15 cellular contexts compared by ENCODE assay signal in the genomic region with DNA sequence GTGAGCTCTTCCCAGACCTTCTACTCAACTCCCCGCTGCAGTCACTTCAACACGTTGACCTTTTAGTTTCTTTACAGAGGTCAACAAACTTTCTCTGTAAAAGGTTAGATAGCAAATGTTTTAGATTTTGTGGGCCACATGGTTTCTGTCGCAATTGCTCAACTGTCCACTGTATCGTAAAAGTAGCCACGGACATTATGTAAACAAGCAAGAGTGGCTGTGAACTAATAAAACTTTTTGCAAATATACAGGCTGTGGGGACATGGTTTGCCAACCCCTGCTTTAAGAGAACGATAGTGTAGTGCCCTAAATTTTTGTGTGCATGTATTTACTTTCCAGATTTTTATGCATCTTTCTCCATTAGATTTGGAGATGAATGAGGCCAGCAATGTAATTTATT.
A peak's percentile ranks its signal among the peaks of the same experiment; 100 is the strongest.
DNase-seq lines count a peak whose midpoint lies in the region; ATAC-seq and TF ChIP-seq lines count a peak whose summit lies in the region.
"Had no signal": no experiment of that assay in that cellular context is flagged by ENCODE, and none has a peak within 500 bp of the region (broad histone marks: within the 10 kb centered on the region; RNA-seq: fewer than 3 reads in every experiment).

No MANE protein-coding gene starts in this region.

- H3K4me2 ChIP-seq in hepatocyte: peak overlapping the region; percentile 6
- H3K4me2 ChIP-seq: GM23338 had no signal

- no peak overlapping the region for H3K27ac ChIP-seq in hepatocyte
- no peak overlapping the region for H3K27ac ChIP-seq in prostate gland

- H3K9me3 ChIP-seq in hepatocyte (ENCODE audit: low read depth): no peaks in the 10 kb centered on the region
- H3K9me3 ChIP-seq in prostate gland: no peaks in the 10 kb centered on the region
- H3K9me3 ChIP-seq: Caco-2 had no signal

- H3K27me3 ChIP-seq in hepatocyte: no peaks in the 10 kb centered on the region
- H3K27me3 ChIP-seq in prostate gland (replicated peaks; ENCODE audit: insufficient read depth): no peaks in the 10 kb centered on the region
- H3K27me3 ChIP-seq: BE2C had no signal

- H3K4me3 ChIP-seq in hepatocyte (no peak overlapping the region), prostate gland (no peak overlapping the region)
- H3K4me3 ChIP-seq: GM23338 had no signal

- H2AFZ ChIP-seq in hepatocyte: no peak overlapping the region
- H2AFZ ChIP-seq: GM23338 had no signal

- H3K36me3 ChIP-seq in hepatocyte (replicated peaks; ENCODE audit: insufficient read depth, low read depth) (no peaks in the 10 kb centered on the region), prostate gland (no peaks in the 10 kb centered on the region)
- H3K36me3 ChIP-seq: BE2C had no signal

- ATAC-seq in GM21423 (IDR thresholded peaks at IDR 0.05; ENCODE audit: unreplicated experiment): no peak
- ATAC-seq: GM23338, HepG2 had no signal

- intact Hi-C loops in prostate gland (cut with DNase I): no loop called here

- TF ChIP-seq CTCF in hepatocyte (IDR thresholded peaks at IDR 0.05; ENCODE audit: poor library complexity): no peak
- no peak for TF ChIP-seq CTCF in prostate gland (IDR thresholded peaks at IDR 0.05)

- no peaks in the 10 kb centered on the region for H3K79me2 ChIP-seq in hepatocyte

- TF ChIP-seq POLR2A in prostate gland (IDR thresholded peaks at IDR 0.05): no peak

- H3K4me1 ChIP-seq in hepatocyte (ENCODE audit: insufficient read depth) (peaks cover 11% of the 10 kb centered on the region), prostate gland (replicated peaks) (no peaks in the 10 kb centered on the region)
- H3K4me1 ChIP-seq: BE2C, Caco-2 had no signal

- peak; percentile 33 for DNase-seq in M059J (ENCODE audit: low read depth)
- no peak for DNase-seq in hepatocyte (ENCODE audit: low spot score)
- DNase-seq in prostate gland (ENCODE audit: low spot score): peak; percentile 27
- no peak for DNase-seq in NCI-H345 (lab: John Stamatoyannopoulos, UW)
- no peak for DNase-seq in foreskin melanocyte
- no peak for DNase-seq in activated CD4-positive, alpha-beta T cell treated with anti-CD3 and anti-CD28 coated beads for 48 hours
- DNase-seq: ACHN; BE2C; C1 segment of cervical spinal cord; Caco-2; CD4-positive, alpha-beta T cell; HCEC 1CT had no signal

- H4K20me1 ChIP-seq in hepatocyte (ENCODE audit: insufficient read depth, poor library complexity, severe bottlenecking): no peaks in the 10 kb centered on the region

- H3K9me2 ChIP-seq in hepatocyte (replicated peaks; ENCODE audit: insufficient read depth): no peaks in the 10 kb centered on the region

- 33% methylated on average over 6 of the region's 6 CpGs for WGBS in hepatocyte (ENCODE audit: low lambda C conversion rate, missing lambda C conversion rate)
- 30% methylated on average over 6 of the region's 6 CpGs for WGBS in prostate gland

Comparison
In these comparisons a context has a peak if more than half of its experiments do, and no peak if none do; other contexts are left out.
1. DNase-seq: peak in M059J (single experiment) and prostate gland (single experiment); none in hepatocyte (single experiment), NCI-H345 (single experiment), foreskin melanocyte (single experiment) and activated CD4-positive, alpha-beta T cell treated with anti-CD3 and anti-CD28 coated beads for 48 hours (single experiment).